ENCODE assay signal across 8 cellular contexts in the genomic region with DNA sequence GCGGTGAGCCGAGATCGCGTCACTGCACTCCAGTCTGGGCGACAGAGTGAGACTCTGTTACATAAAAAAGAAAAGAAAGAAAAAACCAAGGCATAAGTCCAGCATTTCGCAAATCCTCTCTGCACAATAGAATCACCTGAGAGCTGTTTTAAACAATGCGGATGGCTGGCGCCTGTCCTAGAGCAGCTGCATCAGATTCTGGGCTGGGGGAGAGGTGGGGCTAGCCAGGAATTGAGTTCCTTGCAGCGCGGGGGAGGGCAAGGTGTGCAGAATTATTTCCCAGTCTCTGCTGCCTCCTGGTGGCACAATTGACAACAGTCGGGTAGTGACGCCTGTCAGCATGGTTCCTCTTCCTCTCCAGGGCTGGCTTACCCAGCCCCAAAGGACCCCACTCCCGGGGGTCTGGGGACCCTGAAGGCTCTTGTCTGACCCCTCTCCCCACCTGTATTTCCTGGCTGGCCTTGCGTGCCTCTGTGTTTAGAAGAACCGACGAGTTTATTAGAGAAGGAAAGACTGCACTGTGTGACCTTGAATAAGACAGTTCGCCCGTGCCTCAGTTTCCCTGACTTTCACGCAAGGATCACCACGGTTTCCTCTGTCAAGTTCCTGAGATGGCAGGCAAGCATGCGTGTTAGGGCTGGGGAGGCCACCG. TPM values are rescaled to one million over a fixed set of nuclear protein-coding genes. Genes with fewer than 3 reads are reported as not detected.
A peak's percentile ranks its signal among the peaks of the same experiment; 100 is the strongest.
DNase-seq lines count a peak whose midpoint lies in the region; ATAC-seq and TF ChIP-seq lines count a peak whose summit lies in the region.

No MANE protein-coding gene starts in this region.

- no peaks in the 10 kb centered on the region for H3K9me3 ChIP-seq in gastrocnemius medialis

- H3K36me3 ChIP-seq in gastrocnemius medialis: no peaks in the 10 kb centered on the region

- H3K4me1 ChIP-seq in gastrocnemius medialis: peaks cover 3 to 6% of the 10 kb centered on the region in 2 donors

- no peak overlapping the region for H3K27ac ChIP-seq in gastrocnemius medialis

- H3K4me3 ChIP-seq in GM12875 (ENCODE audit: low read depth, low read length) (peak overlapping the region; percentile 23), gastrocnemius medialis (peak overlapping the region in 2 of 4 donors; percentile 7 to 37)

- no peak for TF ChIP-seq POLR2A in gastrocnemius medialis (IDR thresholded peaks at IDR 0.05)

- H3K27me3 ChIP-seq in gastrocnemius medialis: no peaks in the 10 kb centered on the region

- DNase-seq in NCI-H146 treated with DMSO at 0.1 percent for 48 hours (lab: John Stamatoyannopoulos, UW; ENCODE audit: unreplicated experiment) (peak; percentile 75), T-helper 2 cell (peak; percentile 46 to 83 (median 75)), anterior cingulate cortex (lab: John Stamatoyannopoulos, UW) (peak in 56 of 58 donors; percentile 9 to 85 (median 64)), hepatic stellate cell (ENCODE audit: low spot score) (peak; percentile 78), gastrocnemius medialis (peak; percentile 38 to 47)

- intact Hi-C loops in gastrocnemius medialis (cut with DNase I; ENCODE audit: low total_unique reads): loop anchor here (1.0 kb wide), 1 partner anchor 335 kb away; no protein-coding TSS in a partner anchor

- TF ChIP-seq CTCF in GM12875 (IDR thresholded peaks at IDR 0.05; ENCODE audit: borderline replicate concordance, insufficient read depth, low read depth, low read length) (peak; percentile 78), gastrocnemius medialis (IDR thresholded peaks at IDR 0.05 in 4 of 5, conservative IDR thresholded peaks at IDR 0.05 in 1 of 5) (peak; percentile 59 to 72 (median 65))

- in situ Hi-C loops in gastrocnemius medialis (cut with MboI; ENCODE audit: low sequenced_read_pairs in 4 of 4): loop anchor here in 2 of 4 donors (25.0 kb wide), 2 partner anchors 526 to 701 kb away; partner anchors contain the start of gene ATMIN (in 1 of the 2)

- ATAC-seq in HG02840 (IDR thresholded peaks at IDR 0.05; ENCODE audit: low FRiP score, unreplicated experiment) (peak; percentile 51), gastrocnemius medialis (peak; percentile 85 to 87), HG03457 (IDR thresholded peaks at IDR 0.05; ENCODE audit: unreplicated experiment) (no peak)

RNA-seq across cellular contexts. Expression of gene PLCG2, which starts 41.1 kb away (rescaled TPM):
- total RNA-seq in gastrocnemius medialis: 1 to 10 TPM; 1.8 to 3.0 (median 2.1) TPM
